Comparison of ENCODE assay signal across 16 cellular contexts in genomic region chr12:131735863-131736806, GRCh38. TPM values are rescaled to one million over a fixed set of nuclear protein-coding genes. Genes with fewer than 3 reads are reported as not detected.
A peak's percentile ranks its signal among the peaks of the same experiment; 100 is the strongest.
DNase-seq lines count a peak whose midpoint lies in the region; TF ChIP-seq lines count a peak whose summit lies in the region.
"Had no signal": no experiment of that assay in that cellular context is flagged by ENCODE, and none has a peak within 500 bp of the region (broad histone marks: within the 10 kb centered on the region; RNA-seq: fewer than 3 reads in every experiment).

No MANE protein-coding gene starts in this region.

- no peaks in the 10 kb centered on the region for H3K79me2 ChIP-seq in OCI-LY7 (ENCODE audit: insufficient read depth, low read depth, low read length)

- no peaks in the 10 kb centered on the region for H3K9me3 Mint-ChIP-seq in activated T-helper 2 cell treated with anti-CD3 and anti-CD28 coated beads, Interferon-gamma antibody, Interleukin-2, Interleukin-4, amounts not matched to agents 10 μg/mL and 5 μg/mL and 100 μg/mL, durations not matched to agents 14 hours and 24 hours and 36 hours
- H3K9me3 Mint-ChIP-seq: activated CD4-positive, alpha-beta T cell treated with anti-CD3 and anti-CD28 coated beads, Interleukin-2, amount 10 ng/mL, durations not matched to agents 7 days and 5 days; activated T-cell treated with anti-CD3 and anti-CD28 coated beads, Interleukin-2, amount 50 U/mL, for 4 hours had no signal

- H4K20me1 ChIP-seq in OCI-LY7 (ENCODE audit: insufficient read depth, low read length), result no peaks in the 10 kb centered on the region

- no peaks in the 10 kb centered on the region for H3K4me1 ChIP-seq in OCI-LY7 (ENCODE audit: insufficient read depth, low read length, poor library complexity, severe bottlenecking)
- H3K4me1 ChIP-seq: BE2C had no signal

- H3K27me3 Mint-ChIP-seq in activated T-helper 2 cell treated with anti-CD3 and anti-CD28 coated beads, Interferon-gamma antibody, Interleukin-2, Interleukin-4, amounts not matched to agents 10 μg/mL and 5 μg/mL and 100 μg/mL, durations not matched to agents 14 hours and 24 hours and 36 hours (ENCODE audit: low read depth), result no peaks in the 10 kb centered on the region
- H3K27me3 Mint-ChIP-seq: activated CD4-positive, alpha-beta T cell treated with anti-CD3 and anti-CD28 coated beads, Interleukin-2, amount 10 ng/mL, durations not matched to agents 7 days and 5 days had no signal

- H3K4me1 Mint-ChIP-seq in activated T-helper 2 cell treated with anti-CD3 and anti-CD28 coated beads, Interferon-gamma antibody, Interleukin-2, Interleukin-4, amounts not matched to agents 10 μg/mL and 5 μg/mL and 100 μg/mL, durations not matched to agents 14 hours and 24 hours and 36 hours (ENCODE audit: low read depth), result no peaks in the 10 kb centered on the region
- H3K4me1 Mint-ChIP-seq: activated CD4-positive, alpha-beta T cell treated with anti-CD3 and anti-CD28 coated beads, Interleukin-2, amount 10 ng/mL, durations not matched to agents 7 days and 5 days had no signal

- H3K27ac ChIP-seq in OCI-LY7 (ENCODE audit: low read depth, low read length, poor library complexity, severe bottlenecking) (no peak overlapping the region), caudate nucleus (ENCODE audit: low read depth, low read length) (peak overlapping the region; percentile 7)

- intact Hi-C loops in OCI-LY7 (cut with micrococcal nuclease; ENCODE audit: unreplicated experiment), result no loop called here
- intact Hi-C loops in activated T-helper 2 cell treated with anti-CD3 and anti-CD28 coated beads, Interferon-gamma antibody, Interleukin-2, Interleukin-4, amounts not matched to agents 10 μg/mL and 5 μg/mL and 100 μg/mL, durations not matched to agents 14 hours and 24 hours and 36 hours (cut with micrococcal nuclease), result no loop called here

- POLR2A ChIA-PET in OCI-LY7 (lab: Charles Lee), result no interaction called here

- no peak overlapping the region for H2AFZ ChIP-seq in OCI-LY7 (ENCODE audit: low read length)

- no peak overlapping the region for H3K4me3 Mint-ChIP-seq in activated T-helper 2 cell treated with anti-CD3 and anti-CD28 coated beads, Interferon-gamma antibody, Interleukin-2, Interleukin-4, amounts not matched to agents 10 μg/mL and 5 μg/mL and 100 μg/mL, durations not matched to agents 14 hours and 24 hours and 36 hours (ENCODE audit: low read depth)
- H3K4me3 Mint-ChIP-seq: activated CD4-positive, alpha-beta T cell treated with anti-CD3 and anti-CD28 coated beads, Interleukin-2, amount 10 ng/mL, durations not matched to agents 7 days and 5 days; activated T-cell treated with anti-CD3 and anti-CD28 coated beads, Interleukin-2, amount 50 U/mL, for 4 hours had no signal

- no peak for TF ChIP-seq CTCF in OCI-LY7 (conservative IDR thresholded peaks at IDR 0.05; ENCODE audit: low read length)

- no peak overlapping the region for H3K27ac Mint-ChIP-seq in activated T-helper 2 cell treated with anti-CD3 and anti-CD28 coated beads, Interferon-gamma antibody, Interleukin-2, Interleukin-4, amounts not matched to agents 10 μg/mL and 5 μg/mL and 100 μg/mL, durations not matched to agents 14 hours and 24 hours and 36 hours
- H3K27ac Mint-ChIP-seq: activated CD4-positive, alpha-beta T cell treated with anti-CD3 and anti-CD28 coated beads, Interleukin-2, amount 10 ng/mL, durations not matched to agents 7 days and 5 days had no signal

- TSS peak; percentile 13 for BruUV-seq in OCI-LY7 (replicated peaks; lab: Mats Ljungman, UMichigan)

- no peaks in the 10 kb centered on the region for H3K9me3 ChIP-seq in OCI-LY7 (ENCODE audit: low read length)
- H3K9me3 ChIP-seq: BE2C had no signal

- in situ Hi-C loops in G401 (cut with HindIII; ENCODE audit: low sequenced_read_pairs), result no loop called here

- H3K9me2 ChIP-seq in OCI-LY7 (ENCODE audit: insufficient read depth, low read length), result no peaks in the 10 kb centered on the region

- DNase-seq in G401 (ENCODE audit: low spot score) (peak; percentile 11), OCI-LY7 (ENCODE audit: low spot score) (no peak), caudate nucleus (lab: John Stamatoyannopoulos, UW) (peak in 4 of 61 donors; percentile 20 to 55 (median 22)), midbrain (lab: John Stamatoyannopoulos, UW) (peak; percentile 35), NCI-H69 (lab: John Stamatoyannopoulos, UW) (no peak), activated gamma-delta T cell treated with Interleukin-2 at 50 U/mL for 16 hours (no peak), occipital lobe (lab: John Stamatoyannopoulos, UW) (no peak)
- DNase-seq in activated T-helper 2 cell treated with anti-CD3 and anti-CD28 coated beads, Interferon-gamma antibody, Interleukin-2, Interleukin-4, amounts not matched to agents 10 μg/mL and 5 μg/mL and 100 μg/mL, durations not matched to agents 14 hours and 24 hours and 36 hours (ENCODE audit: low spot score), result no peak
- DNase-seq: activated CD4-positive, alpha-beta T cell treated with anti-CD3 and anti-CD28 coated beads, Interleukin-2, amount 10 ng/mL, durations not matched to agents 7 days and 5 days; activated T-cell treated with anti-CD3 and anti-CD28 coated beads, Interleukin-2, amount 50 U/mL, for 4 hours; aorta; BE2C; DMS 273 treated with DMSO at 0.1 percent for 48 hours; NCI-H1930; NCI-H510A; stimulated activated CD4-positive, alpha-beta T cell treated with anti-CD3 and anti-CD28 coated beads, Interleukin-2, amount 100 ng/mL, for 48 hours had no signal

- peaks cover 60% of the 10 kb centered on the region for H3K36me3 Mint-ChIP-seq in activated T-helper 2 cell treated with anti-CD3 and anti-CD28 coated beads, Interferon-gamma antibody, Interleukin-2, Interleukin-4, amounts not matched to agents 10 μg/mL and 5 μg/mL and 100 μg/mL, durations not matched to agents 14 hours and 24 hours and 36 hours (ENCODE audit: low read depth)

- H3K4me3 ChIP-seq in OCI-LY7 (ENCODE audit: low read depth, low read length, poor library complexity, severe bottlenecking), result no peak overlapping the region

- peaks cover 90% of the 10 kb centered on the region for H3K36me3 ChIP-seq in OCI-LY7 (ENCODE audit: insufficient read depth, low read length)

- H3K4me2 ChIP-seq in OCI-LY7 (ENCODE audit: low read length), result no peak overlapping the region

- CTCF ChIA-PET in OCI-LY7 (lab: Charles Lee; ENCODE audit: unreplicated experiment), result no interaction called here

RNA-seq across cellular contexts. Expression of gene SFSWAP, which starts 25.2 kb away (rescaled TPM):
- 21.4 and 23.7 TPM in 2 replicates for total RNA-seq in G401 (2014; rRNA removed; shearing (Covaris generic))
- 54.0 and 58.8 TPM in 2 replicates for total RNA-seq in OCI-LY7 (2014; rRNA removed; shearing (Covaris generic))
- total RNA-seq in OCI-LY7 (2022) (83.8 and 87.1 TPM in 2 replicates), occipital lobe (26.4 TPM)
- 58.5 and 60.1 TPM in 2 replicates for total RNA-seq in activated T-helper 2 cell treated with anti-CD3 and anti-CD28 coated beads, Interferon-gamma antibody, Interleukin-2, Interleukin-4, amounts not matched to agents 10 μg/mL and 5 μg/mL and 100 μg/mL, durations not matched to agents 14 hours and 24 hours and 36 hours

Comparison
In these comparisons a context has a peak if more than half of its experiments do, and no peak if none do; other contexts are left out.
1. DNase-seq: peak in G401 (single experiment) and midbrain (single experiment); none in OCI-LY7 (single experiment), NCI-H69 (single experiment), activated T-helper 2 cell treated with anti-CD3 and anti-CD28 coated beads, Interferon-gamma antibody, Interleukin-2, Interleukin-4, amounts not matched to agents 10 μg/mL and 5 μg/mL and 100 μg/mL, durations not matched to agents 14 hours and 24 hours and 36 hours (single experiment), activated gamma-delta T cell treated with Interleukin-2 at 50 U/mL for 16 hours (single experiment) and occipital lobe (single experiment).